In the genomic region with DNA sequence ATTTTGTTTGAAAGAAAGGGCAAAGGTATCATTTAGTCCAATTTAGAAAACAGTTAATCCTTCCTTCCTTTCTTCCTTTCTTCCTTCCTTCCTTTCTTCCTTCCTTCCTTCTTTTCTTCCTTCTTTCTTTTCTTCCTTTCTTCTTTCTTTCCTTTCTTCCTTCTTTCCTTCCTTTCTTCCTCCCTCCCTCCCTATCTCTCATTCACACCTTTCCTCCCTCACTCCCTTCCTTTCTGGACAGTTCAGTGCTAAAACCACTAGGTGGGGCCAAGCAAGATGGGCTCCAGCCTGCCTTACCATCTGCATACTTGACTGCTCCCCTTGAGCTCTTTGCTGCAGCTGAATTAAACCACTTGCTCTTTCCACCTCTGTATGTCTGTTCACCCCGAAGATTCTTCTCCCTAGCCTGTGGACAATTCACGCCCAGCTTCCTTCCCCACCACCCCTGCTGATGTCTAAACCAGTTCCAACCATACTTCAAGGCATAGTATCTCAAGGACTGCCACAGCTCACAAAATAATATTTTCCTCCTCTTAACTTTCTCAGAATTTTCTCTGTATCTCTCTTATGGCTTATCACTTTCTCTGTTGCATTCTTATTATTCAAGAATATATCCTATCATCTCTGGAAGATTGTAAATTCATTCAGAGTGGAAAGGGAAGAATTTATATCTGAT, we compare ENCODE assay signal across 8 cellular contexts.
DNase-seq lines count a peak whose midpoint lies in the region; ATAC-seq and TF ChIP-seq lines count a peak whose summit lies in the region.

No MANE protein-coding gene starts in this region.

- no peak overlapping the region for H3K27ac ChIP-seq in heart right ventricle

- H3K4me3 ChIP-seq in heart right ventricle (no peak overlapping the region), adipocyte (ENCODE audit: low read length) (no peak overlapping the region)

- ATAC-seq in heart right ventricle (no peak), HG03460 (IDR thresholded peaks at IDR 0.05; ENCODE audit: unreplicated experiment) (no peak)

- intact Hi-C loops in heart right ventricle (cut with DNase I) = loop anchor here in 3 of 10 donors (10.0 kb wide), 2 partner anchors 142 to 152 kb away; no protein-coding TSS in a partner anchor
- intact Hi-C loops in cardiac septum (cut with DNase I) = no loop called here

- DNase-seq in heart right ventricle = no peak
- no peak for DNase-seq in cardiac septum (ENCODE audit: low spot score)
- DNase-seq in HS-5 (ENCODE audit: low read depth) = peak; percentile 2
- DNase-seq in adipocyte (ENCODE audit: low read depth) = peak; percentile 0
- peak; percentile 1 for DNase-seq in non-pigmented ciliary epithelial cell (ENCODE audit: low read depth)
- DNase-seq in inferior parietal cortex (ENCODE audit: extremely low spot score) = no peak
- no peak for DNase-seq in GM19240 (ENCODE audit: insufficient read length, low spot score)

- H3K4me1 ChIP-seq in heart right ventricle (no peaks in the 10 kb centered on the region), adipocyte (ENCODE audit: control insufficient read depth, insufficient read depth, low read length) (peaks cover 12% of the 10 kb centered on the region)

- TF ChIP-seq CTCF in heart right ventricle (IDR thresholded peaks at IDR 0.05) = peak in 6 of 9 donors; percentile 12 to 41 (median 23)

- no peaks in the 10 kb centered on the region for H3K9me3 ChIP-seq in heart right ventricle
- no peaks in the 10 kb centered on the region for H3K9me3 ChIP-seq in adipocyte (ENCODE audit: control insufficient read depth, low read length)

- no peak overlapping the region for H3K9ac ChIP-seq in adipocyte (ENCODE audit: low read length)

- H3K27me3 ChIP-seq in heart right ventricle = no peaks in the 10 kb centered on the region
- no peaks in the 10 kb centered on the region for H3K27me3 ChIP-seq in adipocyte (replicated peaks; ENCODE audit: control insufficient read depth, insufficient read depth, low read length)

- no peaks in the 10 kb centered on the region for H3K36me3 ChIP-seq in heart right ventricle
- H3K36me3 ChIP-seq in adipocyte (ENCODE audit: control insufficient read depth, insufficient read depth, low read length, severe bottlenecking) = no peaks in the 10 kb centered on the region

- WGBS in heart right ventricle, 2 donors = 18 to 21% methylated on average over 2 of the region's 2 CpGs

Comparison
In these comparisons a context has a peak if more than half of its experiments do, and no peak if none do; other contexts are left out.
1. DNase-seq: peak in HS-5 (single experiment), adipocyte (single experiment) and non-pigmented ciliary epithelial cell (single experiment); none in heart right ventricle (0 of 2), cardiac septum (single experiment), inferior parietal cortex (single experiment) and GM19240 (single experiment).